Comparison of ENCODE assay signal across 12 cellular contexts in genomic region chr17:9597638-9598037, GRCh38. TPM values are rescaled to one million over a fixed set of nuclear protein-coding genes. Genes with fewer than 3 reads are reported as not detected.
"Had no signal": no experiment of that assay in that cellular context is flagged by ENCODE, and none has a peak within 500 bp of the region (broad histone marks: within the 10 kb centered on the region; RNA-seq: fewer than 3 reads in every experiment).

No MANE protein-coding gene starts in this region.

RNA-seq across cellular contexts. Expression of gene CFAP52, which starts 21.2 kb away (rescaled TPM):
- total RNA-seq: colonic mucosa, dermis blood vessel endothelial cell, dermis microvascular lymphatic vessel endothelial cell, endothelial cell of umbilical vein, epithelial cell of proximal tubule, esophagus mucosa, esophagus squamous epithelium, foreskin keratinocyte, gastrocnemius medialis, glomerular endothelial cell had no signal

RNA-seq across cellular contexts. Expression of gene USP43, which starts 47.7 kb away (rescaled TPM):
- total RNA-seq: endothelial cell of umbilical vein, fibroblast of villous mesenchyme, heart right ventricle had no signal
